ENCODE assay signal across 9 cellular contexts in the genomic region with DNA sequence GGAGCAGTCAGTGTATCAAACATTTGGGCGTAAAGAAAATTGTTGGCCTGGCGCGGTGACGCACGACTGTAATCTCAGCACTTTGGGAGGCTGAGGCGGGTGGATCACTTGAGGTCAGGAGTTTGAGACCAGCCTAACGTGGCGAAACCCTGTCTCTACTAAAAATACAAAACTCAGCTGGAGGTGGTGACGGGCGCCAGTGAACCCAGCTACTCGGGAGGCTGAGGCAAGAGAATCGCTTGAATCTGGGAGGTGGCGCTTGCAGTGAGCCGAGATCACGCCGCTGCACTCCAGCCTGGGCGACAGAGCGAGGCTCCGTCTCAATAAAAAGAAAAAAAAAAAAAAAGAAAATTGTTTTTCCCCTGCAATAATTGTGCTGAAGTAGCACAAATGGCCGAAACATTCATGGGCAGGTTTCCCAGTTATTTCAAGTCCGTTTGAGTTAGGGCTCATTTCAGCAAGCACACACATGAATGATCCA. TPM values are rescaled to one million over a fixed set of nuclear protein-coding genes. Genes with fewer than 3 reads are reported as not detected.
DNase-seq lines count a peak whose midpoint lies in the region; ATAC-seq, FAIRE-seq and TF ChIP-seq lines count a peak whose summit lies in the region.
"Had no signal": no experiment of that assay in that cellular context is flagged by ENCODE, and none has a peak within 500 bp of the region (broad histone marks: within the 10 kb centered on the region; RNA-seq: fewer than 3 reads in every experiment).

No MANE protein-coding gene starts in this region.

- TF ChIP-seq CTCF in Calu3 (IDR thresholded peaks at IDR 0.05; ENCODE audit: unreplicated experiment) = no peak
- TF ChIP-seq CTCF in neural cell (IDR thresholded peaks at IDR 0.05; ENCODE audit: poor library complexity, severe bottlenecking) = no peak
- TF ChIP-seq CTCF in colonic mucosa (IDR thresholded peaks at IDR 0.05) = no peak

- 73 to 82% (median 82%) methylated on average over 21 of the region's 21 CpGs for WGBS in small intestine, 3 donors

- TF ChIP-seq RAD21 in neural cell (conservative IDR thresholded peaks at IDR 0.05) = no peak

- H3K9me3 ChIP-seq in neural cell (ENCODE audit: low read length) (no peaks in the 10 kb centered on the region), small intestine (ENCODE audit: control insufficient read depth, low read depth) (no peaks in the 10 kb centered on the region), colonic mucosa (no peaks in the 10 kb centered on the region)

- no peaks in the 10 kb centered on the region for H3F3A ChIP-seq in neural cell (ENCODE audit: insufficient read depth, low read length, poor library complexity, severe bottlenecking)

- H2AFZ ChIP-seq in neural cell (ENCODE audit: low read depth, low read length) = no peak overlapping the region

- peak overlapping the region; percentile 96 for H3K4me3 ChIP-seq in neural cell (ENCODE audit: low read length)
- no peak overlapping the region for H3K4me3 ChIP-seq in small intestine (ENCODE audit: low read depth in 1 of 2, low read length in 2 of 2)
- no peak overlapping the region for H3K4me3 ChIP-seq in colonic mucosa

- no peak for DNase-seq in Calu3
- DNase-seq in NAMALWA (ENCODE audit: low spot score) = peak; percentile 23
- no peak for DNase-seq in effector memory CD8-positive, alpha-beta T cell
- no peak for DNase-seq in AML-193 (lab: John Stamatoyannopoulos, UW)
- DNase-seq in glomerular visceral epithelial cell (ENCODE audit: extremely low spot score) = no peak
- DNase-seq in small intestine = no peak
- no peak for DNase-seq in colonic mucosa
- DNase-seq: NCI-H1694 had no signal

- CTCF ChIA-PET in Calu3 (lab: Charles Lee) = interaction anchor here (0.7 kb wide), 1 partner anchor 139 kb away, joined by 5 read pairs; no protein-coding TSS in a partner anchor

- H3K4me1 Mint-ChIP-seq in Calu3 (ENCODE audit: low read depth, unreplicated experiment) = peaks cover 35% of the 10 kb centered on the region
- H3K4me1 Mint-ChIP-seq in effector memory CD8-positive, alpha-beta T cell (ENCODE audit: low read depth in 2 of 2) = peaks cover 4 to 6% of the 10 kb centered on the region in 2 donors

- intact Hi-C loops in Calu3 (cut with micrococcal nuclease; ENCODE audit: unreplicated experiment) (loop anchor here (5.0 kb wide), 2 partner anchors 47 to 97 kb away; no protein-coding TSS in a partner anchor), colonic mucosa (cut with DNase I) (loop anchor here (5.0 kb wide), 1 partner anchor 222 kb away; no protein-coding TSS in a partner anchor)

- H3K4me3 Mint-ChIP-seq in Calu3 (ENCODE audit: low read depth, unreplicated experiment) = peak overlapping the region; percentile 70
- H3K4me3 Mint-ChIP-seq in effector memory CD8-positive, alpha-beta T cell = peak overlapping the region; percentile 69 to 73

- H4K20me1 ChIP-seq in neural cell (ENCODE audit: insufficient read depth) = no peaks in the 10 kb centered on the region

- H3K9ac ChIP-seq in neural cell (ENCODE audit: low read length) (no peak overlapping the region), colonic mucosa (ENCODE audit: low read depth in 2 of 2, low read length in 2 of 2) (no peak overlapping the region)

- peaks cover 53% of the 10 kb centered on the region for H3K36me3 Mint-ChIP-seq in Calu3 (ENCODE audit: insufficient read depth, unreplicated experiment)
- H3K36me3 Mint-ChIP-seq in effector memory CD8-positive, alpha-beta T cell (ENCODE audit: insufficient read depth) = peaks cover 12% of the 10 kb centered on the region

- no peak for TF ChIP-seq EP300 in neural cell (conservative IDR thresholded peaks at IDR 0.05; ENCODE audit: poor library complexity, severe bottlenecking)

- peaks cover 5% of the 10 kb centered on the region for H3K79me2 ChIP-seq in neural cell (replicated peaks; ENCODE audit: insufficient read depth, low read length)

- no peak for FAIRE-seq in small intestine (lab: Jason Lieb, UNC)

- peak overlapping the region; percentile 44 for H3K27ac Mint-ChIP-seq in Calu3 (ENCODE audit: unreplicated experiment)
- H3K27ac Mint-ChIP-seq in effector memory CD8-positive, alpha-beta T cell = no peak overlapping the region

- ATAC-seq in effector memory CD8-positive, alpha-beta T cell (replicated peaks) = no peak

- no peaks in the 10 kb centered on the region for H3K9me2 ChIP-seq in neural cell (ENCODE audit: insufficient read depth, low read length)

- BruUV-seq in Calu3 (replicated peaks; lab: Mats Ljungman, UMichigan) = no TSS peak

- H3K36me3 ChIP-seq in neural cell (ENCODE audit: insufficient read depth, low read length) (no peaks in the 10 kb centered on the region), small intestine (ENCODE audit: control insufficient read depth in 2 of 2, insufficient read depth in 2 of 2, low read length in 2 of 2) (no peaks in the 10 kb centered on the region), colonic mucosa (no peaks in the 10 kb centered on the region)

- H3K27ac ChIP-seq in neural cell (ENCODE audit: low read length) = no peak overlapping the region
- H3K27ac ChIP-seq in small intestine (ENCODE audit: low read depth in 1 of 2, low read length in 1 of 2) = no peak overlapping the region
- H3K27ac ChIP-seq in colonic mucosa = no peak overlapping the region

- no peaks in the 10 kb centered on the region for H3K4me1 ChIP-seq in small intestine (ENCODE audit: control insufficient read depth in 2 of 2, insufficient read depth in 1 of 2, low read depth in 1 of 2, low read length in 1 of 2)
- H3K4me1 ChIP-seq in colonic mucosa = no peaks in the 10 kb centered on the region

- no peaks in the 10 kb centered on the region for H3K27me3 Mint-ChIP-seq in Calu3 (ENCODE audit: unreplicated experiment)
- H3K27me3 Mint-ChIP-seq in effector memory CD8-positive, alpha-beta T cell = no peaks in the 10 kb centered on the region

- peaks cover 3% of the 10 kb centered on the region for H3K9me3 Mint-ChIP-seq in Calu3 (ENCODE audit: low read depth, unreplicated experiment)
- peaks cover 0 to 2% of the 10 kb centered on the region in 2 donors for H3K9me3 Mint-ChIP-seq in effector memory CD8-positive, alpha-beta T cell

- H3K27me3 ChIP-seq in neural cell (ENCODE audit: insufficient read depth, low read depth, low read length) = no peaks in the 10 kb centered on the region
- no peaks in the 10 kb centered on the region for H3K27me3 ChIP-seq in small intestine (ENCODE audit: control insufficient read depth in 2 of 2, insufficient read depth in 2 of 2, low read length in 2 of 2)
- no peaks in the 10 kb centered on the region for H3K27me3 ChIP-seq in colonic mucosa

- peak overlapping the region; percentile 5 for H3K4me2 ChIP-seq in neural cell (ENCODE audit: low read length)

TF ChIP-seq in neural cell, 6 proteins besides CTCF, POLR2A, EP300 and RAD21:
- TF ChIP-seq, protein P1, sequence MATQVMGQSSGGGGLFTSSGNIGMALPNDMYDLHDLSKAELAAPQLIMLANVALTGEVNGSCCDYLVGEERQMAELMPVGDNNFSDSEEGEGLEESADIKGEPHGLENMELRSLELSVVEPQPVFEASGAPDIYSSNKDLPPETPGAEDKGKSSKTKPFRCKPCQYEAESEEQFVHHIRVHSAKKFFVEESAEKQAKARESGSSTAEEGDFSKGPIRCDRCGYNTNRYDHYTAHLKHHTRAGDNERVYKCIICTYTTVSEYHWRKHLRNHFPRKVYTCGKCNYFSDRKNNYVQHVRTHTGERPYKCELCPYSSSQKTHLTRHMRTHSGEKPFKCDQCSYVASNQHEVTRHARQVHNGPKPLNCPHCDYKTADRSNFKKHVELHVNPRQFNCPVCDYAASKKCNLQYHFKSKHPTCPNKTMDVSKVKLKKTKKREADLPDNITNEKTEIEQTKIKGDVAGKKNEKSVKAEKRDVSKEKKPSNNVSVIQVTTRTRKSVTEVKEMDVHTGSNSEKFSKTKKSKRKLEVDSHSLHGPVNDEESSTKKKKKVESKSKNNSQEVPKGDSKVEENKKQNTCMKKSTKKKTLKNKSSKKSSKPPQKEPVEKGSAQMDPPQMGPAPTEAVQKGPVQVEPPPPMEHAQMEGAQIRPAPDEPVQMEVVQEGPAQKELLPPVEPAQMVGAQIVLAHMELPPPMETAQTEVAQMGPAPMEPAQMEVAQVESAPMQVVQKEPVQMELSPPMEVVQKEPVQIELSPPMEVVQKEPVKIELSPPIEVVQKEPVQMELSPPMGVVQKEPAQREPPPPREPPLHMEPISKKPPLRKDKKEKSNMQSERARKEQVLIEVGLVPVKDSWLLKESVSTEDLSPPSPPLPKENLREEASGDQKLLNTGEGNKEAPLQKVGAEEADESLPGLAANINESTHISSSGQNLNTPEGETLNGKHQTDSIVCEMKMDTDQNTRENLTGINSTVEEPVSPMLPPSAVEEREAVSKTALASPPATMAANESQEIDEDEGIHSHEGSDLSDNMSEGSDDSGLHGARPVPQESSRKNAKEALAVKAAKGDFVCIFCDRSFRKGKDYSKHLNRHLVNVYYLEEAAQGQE (IDR thresholded peaks at IDR 0.05; ENCODE audit: borderline replicate concordance) = no peak

RNA-seq across cellular contexts. Expression of a gene that starts 1.4 kb away (rescaled TPM):
- 85.2 and 109 TPM in 2 replicates for total RNA-seq in Calu3 (2022)
- polyA plus RNA-seq in neural cell = 66.0 and 81.8 TPM in 2 replicates
- 25.6 and 26.7 TPM in 2 replicates for polyA minus RNA-seq in neural cell
- polyA plus RNA-seq in small intestine = 10 to 100 TPM in 2 of 3 donors, 1 to 10 TPM in 1; 2.7 to 27.9 (median 11.1) TPM
- total RNA-seq in colonic mucosa = 10 to 100 TPM in 1 of 2 donors, 1 to 10 TPM in 1; 9.4 to 24.7 TPM

RNA-seq across cellular contexts. Expression of a gene that starts 17.8 kb away (rescaled TPM):
- 2.2 TPM in 1 of 2 replicates, not detected in the other for total RNA-seq in Calu3 (2022)
- 8.7 TPM in 2 replicates for polyA plus RNA-seq in neural cell
- polyA minus RNA-seq in neural cell = 5.2 and 8.0 TPM in 2 replicates
- polyA plus RNA-seq in small intestine = under 1 TPM in 1 of 3 donors, not detected in 2; 0.54 TPM
- total RNA-seq in colonic mucosa = under 1 TPM in 1 of 2 donors, not detected in 1; 0.40 TPM

RNA-seq across cellular contexts. Expression of a gene that starts 59.2 kb away (rescaled TPM):
- total RNA-seq in Calu3 (2022) = 61.3 and 64.3 TPM in 2 replicates
- polyA plus RNA-seq in neural cell = 62.3 and 75.9 TPM in 2 replicates
- 119 and 120 TPM in 2 replicates for polyA minus RNA-seq in neural cell
- polyA plus RNA-seq in small intestine = 10 to 100 TPM; 13.5 to 17.4 (median 13.8) TPM
- total RNA-seq in colonic mucosa = 10 to 100 TPM; 23.9 to 26.3 TPM
